In genomic region chr13:49443327-49443688, GRCh38 we compare ENCODE assay signal across 8 cellular contexts. TPM values are rescaled to one million over a fixed set of nuclear protein-coding genes. Genes with fewer than 3 reads are reported as not detected.
DNase-seq lines count a peak whose midpoint lies in the region; ATAC-seq and TF ChIP-seq lines count a peak whose summit lies in the region.

No MANE protein-coding gene starts in this region.

- H3K9me3 ChIP-seq in Panc1 (ENCODE audit: control insufficient read depth, insufficient read depth, low read depth, low read length) (no peaks in the 10 kb centered on the region), duodenal mucosa (ENCODE audit: control insufficient read depth in 1 of 2, low read length in 2 of 2) (no peaks in the 10 kb centered on the region), mesodermal cell (ENCODE audit: control insufficient read depth, low read length) (no peaks in the 10 kb centered on the region), vagina (no peaks in the 10 kb centered on the region)

- H3K4me3 ChIP-seq in ACC112 (ENCODE audit: low read depth, low read length) (peak overlapping the region; percentile 89), GM12864 (ENCODE audit: low read depth, low read length) (peak overlapping the region; percentile 71), Panc1 (ENCODE audit: low read depth in 2 of 2, low read length in 2 of 2) (peak overlapping the region; percentile 83 to 84), duodenal mucosa (ENCODE audit: low read depth in 1 of 2, low read length in 2 of 2) (peak overlapping the region; percentile 94 to 96), mesodermal cell (ENCODE audit: extremely low read depth, insufficient read depth, low read length, poor library complexity, severe bottlenecking) (peak overlapping the region; percentile 73), vagina (peak overlapping the region; percentile 62 to 86)

- in situ Hi-C loops in Panc1 (cut with HindIII; ENCODE audit: low pct_unique_long_range_greater_than_20kb, low sequenced_read_pairs): no loop called here

- TF ChIP-seq CTCF in GM12864 (IDR thresholded peaks at IDR 0.05; ENCODE audit: low read depth, low read length, missing control alignments) (no peak), Panc1 (IDR thresholded peaks at IDR 0.05) (no peak), vagina (IDR thresholded peaks at IDR 0.05) (no peak)

- BruUV-seq in Panc1 (replicated peaks; lab: Mats Ljungman, UMichigan): TSS peak; percentile 94

- 79% methylated on average over 3 of the region's 9 CpGs; no CpG with 5 or more reads in 1 of the 2 experiments for WGBS in mesodermal cell (ENCODE audit: insufficient coverage in 2 of 2), 2 experiments

- no peaks in the 10 kb centered on the region for H3K27me3 ChIP-seq in ACC112 (ENCODE audit: insufficient read depth, low read length)
- no peaks in the 10 kb centered on the region for H3K27me3 ChIP-seq in Panc1 (ENCODE audit: control insufficient read depth, insufficient read depth, low read length)
- no peaks in the 10 kb centered on the region for H3K27me3 ChIP-seq in duodenal mucosa (ENCODE audit: control insufficient read depth in 1 of 2, insufficient read depth in 2 of 2, low read length in 2 of 2)
- no peaks in the 10 kb centered on the region for H3K27me3 ChIP-seq in vagina

- H3K27ac ChIP-seq in ACC112 (ENCODE audit: low read depth, low read length) (peak overlapping the region; percentile 66), Panc1 (ENCODE audit: low read length) (peak overlapping the region; percentile 94), duodenal mucosa (ENCODE audit: low read depth, low read length) (peak overlapping the region; percentile 90), mesodermal cell (ENCODE audit: low read depth, low read length, severe bottlenecking) (peak overlapping the region; percentile 81), vagina (peak overlapping the region; percentile 98)

- no peak for DNase-seq in GM12864 (ENCODE audit: low read depth)
- DNase-seq in Panc1 (ENCODE audit: low read depth, low spot score): no peak
- DNase-seq in vagina (ENCODE audit: extremely low spot score in 2 of 2): no peak
- DNase-seq in foreskin melanocyte: no peak
- DNase-seq in NCI-H128 (lab: John Stamatoyannopoulos, UW; ENCODE audit: unreplicated experiment): no peak

- CTCF ChIA-PET in Panc1 (lab: Charles Lee): no interaction called here

- no peaks in the 10 kb centered on the region for H3K36me3 ChIP-seq in ACC112 (ENCODE audit: insufficient read depth, low read length)
- H3K36me3 ChIP-seq in Panc1 (ENCODE audit: control insufficient read depth, insufficient read depth, low read length): peaks cover 4% of the 10 kb centered on the region; the same call in 1 of the 2 replicates
- no peaks in the 10 kb centered on the region for H3K36me3 ChIP-seq in duodenal mucosa (ENCODE audit: control insufficient read depth in 1 of 2, insufficient read depth in 2 of 2, low read length in 2 of 2)
- peaks cover 4% of the 10 kb centered on the region for H3K36me3 ChIP-seq in mesodermal cell (ENCODE audit: control insufficient read depth, insufficient read depth, low read length)
- no peaks in the 10 kb centered on the region for H3K36me3 ChIP-seq in vagina

- POLR2A ChIA-PET in Panc1 (lab: Charles Lee): interaction anchor here (0.6 to 0.8 kb wide), 3 partner anchors 29 to 113 kb away, joined by 3 to 6 read pairs (median 4); no protein-coding TSS in a partner anchor

- intact Hi-C loops in Panc1 (cut with micrococcal nuclease; ENCODE audit: unreplicated experiment) (loop anchor here (10.0 kb wide), 1 partner anchor 161 kb away; no protein-coding TSS in a partner anchor), vagina (cut with DNase I) (no loop called here)

- H3K79me2 ChIP-seq in ACC112 (ENCODE audit: control insufficient read depth, insufficient read depth, low read length, unreplicated experiment): peaks cover 36% of the 10 kb centered on the region

- peak overlapping the region; percentile 69 to 83 for H3K9ac ChIP-seq in duodenal mucosa (ENCODE audit: low read depth in 1 of 2, low read length in 2 of 2)

- peak overlapping the region; percentile 79 for H2AFZ ChIP-seq in ACC112 (ENCODE audit: low read length, unreplicated experiment)

- TF ChIP-seq POLR2A in vagina (IDR thresholded peaks at IDR 0.05): no peak

- peaks cover 3% of the 10 kb centered on the region for H3K4me1 ChIP-seq in ACC112 (ENCODE audit: control insufficient read depth, insufficient read depth, low read length, unreplicated experiment)
- H3K4me1 ChIP-seq in Panc1 (ENCODE audit: control insufficient read depth, insufficient read depth, low read length): peaks cover 12% of the 10 kb centered on the region; the same call in 1 of the 2 replicates
- H3K4me1 ChIP-seq in duodenal mucosa (ENCODE audit: control insufficient read depth in 1 of 2, insufficient read depth in 2 of 2, low read length in 2 of 2): peaks cover 0 to 14% of the 10 kb centered on the region in 2 donors
- no peaks in the 10 kb centered on the region for H3K4me1 ChIP-seq in mesodermal cell (ENCODE audit: control insufficient read depth, insufficient read depth, low read length, poor library complexity, severe bottlenecking)
- peaks cover 37% of the 10 kb centered on the region for H3K4me1 ChIP-seq in vagina

- ATAC-seq in Panc1: no peak

RNA-seq across cellular contexts. Expression of gene CAB39L, which starts 0.6 kb away (rescaled TPM):
- total RNA-seq in Panc1 (2021; ENCODE audit: unreplicated experiment): 6.6 TPM
- 3.3 TPM for polyA plus RNA-seq in Panc1 (2012; ENCODE audit: insufficient read length)
- 19.5 TPM for polyA plus RNA-seq in mesodermal cell (2013, experiment 1 of 2)
- 28.4 TPM for polyA plus RNA-seq in mesodermal cell (2013, experiment 2 of 2)
- total RNA-seq in vagina: 31.7 TPM

RNA-seq across cellular contexts. Expression of gene SETDB2, which starts 0.8 kb away (rescaled TPM):
- total RNA-seq in Panc1 (2021; ENCODE audit: unreplicated experiment): 6.1 TPM
- 2.1 TPM for polyA plus RNA-seq in Panc1 (2012; ENCODE audit: insufficient read length)
- polyA plus RNA-seq in mesodermal cell (2013, experiment 1 of 2): 5.4 TPM
- 6.5 TPM for polyA plus RNA-seq in mesodermal cell (2013, experiment 2 of 2)
- total RNA-seq in vagina: 8.6 TPM

RNA-seq across cellular contexts. Expression of gene PHF11, which starts 52.4 kb away (rescaled TPM):
- total RNA-seq in Panc1 (2021; ENCODE audit: unreplicated experiment) (15.7 TPM), vagina (44.9 TPM)
- polyA plus RNA-seq in Panc1 (2012; ENCODE audit: insufficient read length): 9.6 TPM
- 6.5 TPM for polyA plus RNA-seq in mesodermal cell (2013, experiment 1 of 2)
- 8.3 TPM for polyA plus RNA-seq in mesodermal cell (2013, experiment 2 of 2)
